ENCODE assay signal across 22 cellular contexts in genomic region chr1:218646288-218646687, GRCh38.
"Had no signal": no experiment of that assay in that cellular context is flagged by ENCODE, and none has a peak within 500 bp of the region (broad histone marks: within the 10 kb centered on the region; RNA-seq: fewer than 3 reads in every experiment).

No MANE protein-coding gene starts in this region.

- DNase-seq: activated CD4-positive, alpha-beta memory T cell treated with anti-CD3 and anti-CD28 coated beads, Interleukin-2, amount 10 ng/mL, durations not matched to agents 7 days and 5 days; activated CD4-positive, alpha-beta T cell treated with anti-CD3 and anti-CD28 coated beads, Interleukin-2, amount 10 ng/mL, durations not matched to agents 24 days and 14 days; activated gamma-delta T cell; activated naive CD4-positive, alpha-beta T cell treated with anti-CD3 and anti-CD28 coated beads, Interleukin-2, amount 50 U/mL, for 16 hours; activated naive CD8-positive, alpha-beta T cell treated with anti-CD3 and anti-CD28 coated beads, Interleukin-2, amount 50 U/mL, for 24 hours; activated T-cell treated with anti-CD3 and anti-CD28 coated beads for 4 hours; body of pancreas; heart left ventricle; islet precursor cell; left colon; lower lobe of right lung; mesendoderm; mucosa of descending colon; naive B cell; stimulated activated CD4-positive, alpha-beta T cell treated with anti-CD3 and anti-CD28 coated beads, Interleukin-12 subunit alpha, Interleukin-12 subunit beta, amount 100 ng/mL, for 4 hours; stimulated activated CD4-positive, alpha-beta T cell treated with anti-CD3 and anti-CD28 coated beads, Interleukin-4, amount 100 ng/mL, for 4 hours; substantia nigra; transverse colon had no signal

- H3K27me3 Mint-ChIP-seq: activated CD4-positive, alpha-beta memory T cell treated with anti-CD3 and anti-CD28 coated beads, Interleukin-2, amount 10 ng/mL, durations not matched to agents 7 days and 5 days; activated CD4-positive, alpha-beta T cell treated with anti-CD3 and anti-CD28 coated beads, Interleukin-2, amount 10 ng/mL, durations not matched to agents 24 days and 14 days; activated naive CD8-positive, alpha-beta T cell treated with anti-CD3 and anti-CD28 coated beads, Interleukin-2, amount 50 U/mL, for 24 hours; naive B cell; stimulated activated naive CD8-positive, alpha-beta T cell treated with anti-CD3 and anti-CD28 coated beads, Interleukin-15, Interleukin-2, amounts not matched to agents 100 ng/mL and 50 ng/mL, for 24 hours had no signal

- H3K9me3 Mint-ChIP-seq: activated CD4-positive, alpha-beta memory T cell treated with anti-CD3 and anti-CD28 coated beads, Interleukin-2, amount 10 ng/mL, durations not matched to agents 7 days and 5 days; activated CD4-positive, alpha-beta T cell treated with anti-CD3 and anti-CD28 coated beads, Interleukin-2, amount 10 ng/mL, durations not matched to agents 24 days and 14 days had no signal

- H3K4me3 Mint-ChIP-seq: activated CD4-positive, alpha-beta memory T cell treated with anti-CD3 and anti-CD28 coated beads, Interleukin-2, amount 10 ng/mL, durations not matched to agents 7 days and 5 days; activated CD4-positive, alpha-beta T cell treated with anti-CD3 and anti-CD28 coated beads, Interleukin-2, amount 10 ng/mL, durations not matched to agents 24 days and 14 days; activated naive CD8-positive, alpha-beta T cell treated with anti-CD3 and anti-CD28 coated beads, Interleukin-2, amount 50 U/mL, for 24 hours; naive B cell; neural crest cell; stimulated activated naive CD8-positive, alpha-beta T cell treated with anti-CD3 and anti-CD28 coated beads, Interleukin-15, Interleukin-2, amounts not matched to agents 100 ng/mL and 50 ng/mL, for 24 hours had no signal

- H3K27ac Mint-ChIP-seq: activated CD4-positive, alpha-beta memory T cell treated with anti-CD3 and anti-CD28 coated beads, Interleukin-2, amount 10 ng/mL, durations not matched to agents 7 days and 5 days; activated CD4-positive, alpha-beta T cell treated with anti-CD3 and anti-CD28 coated beads, Interleukin-2, amount 10 ng/mL, durations not matched to agents 24 days and 14 days; activated naive CD8-positive, alpha-beta T cell treated with anti-CD3 and anti-CD28 coated beads, Interleukin-2, amount 50 U/mL, for 24 hours; naive B cell; stimulated activated naive CD8-positive, alpha-beta T cell treated with anti-CD3 and anti-CD28 coated beads, Interleukin-15, Interleukin-2, amounts not matched to agents 100 ng/mL and 50 ng/mL, for 24 hours had no signal

- H3K4me3 ChIP-seq: body of pancreas, cardiac muscle cell, heart left ventricle, lower lobe of right lung, mucosa of descending colon, prostate gland, transverse colon had no signal

- H3K9me3 ChIP-seq: body of pancreas, lower lobe of right lung, mucosa of descending colon, prostate gland, transverse colon had no signal

- H3K27ac ChIP-seq: cardiac muscle cell, heart left ventricle, lower lobe of right lung, transverse colon had no signal

- H3K27me3 ChIP-seq: body of pancreas, cardiac muscle cell, heart left ventricle, transverse colon had no signal

- H3K4me1 ChIP-seq: heart left ventricle, lower lobe of right lung, prostate gland, transverse colon had no signal

- H3K36me3 ChIP-seq: cardiac muscle cell, heart left ventricle, lower lobe of right lung, prostate gland, transverse colon had no signal

- H3K36me3 Mint-ChIP-seq: naive B cell had no signal

- H3K4me1 Mint-ChIP-seq: activated CD4-positive, alpha-beta memory T cell treated with anti-CD3 and anti-CD28 coated beads, Interleukin-2, amount 10 ng/mL, durations not matched to agents 7 days and 5 days; activated CD4-positive, alpha-beta T cell treated with anti-CD3 and anti-CD28 coated beads, Interleukin-2, amount 10 ng/mL, durations not matched to agents 24 days and 14 days; activated naive CD8-positive, alpha-beta T cell treated with anti-CD3 and anti-CD28 coated beads, Interleukin-2, amount 50 U/mL, for 24 hours; naive B cell had no signal
